In the genomic region with DNA sequence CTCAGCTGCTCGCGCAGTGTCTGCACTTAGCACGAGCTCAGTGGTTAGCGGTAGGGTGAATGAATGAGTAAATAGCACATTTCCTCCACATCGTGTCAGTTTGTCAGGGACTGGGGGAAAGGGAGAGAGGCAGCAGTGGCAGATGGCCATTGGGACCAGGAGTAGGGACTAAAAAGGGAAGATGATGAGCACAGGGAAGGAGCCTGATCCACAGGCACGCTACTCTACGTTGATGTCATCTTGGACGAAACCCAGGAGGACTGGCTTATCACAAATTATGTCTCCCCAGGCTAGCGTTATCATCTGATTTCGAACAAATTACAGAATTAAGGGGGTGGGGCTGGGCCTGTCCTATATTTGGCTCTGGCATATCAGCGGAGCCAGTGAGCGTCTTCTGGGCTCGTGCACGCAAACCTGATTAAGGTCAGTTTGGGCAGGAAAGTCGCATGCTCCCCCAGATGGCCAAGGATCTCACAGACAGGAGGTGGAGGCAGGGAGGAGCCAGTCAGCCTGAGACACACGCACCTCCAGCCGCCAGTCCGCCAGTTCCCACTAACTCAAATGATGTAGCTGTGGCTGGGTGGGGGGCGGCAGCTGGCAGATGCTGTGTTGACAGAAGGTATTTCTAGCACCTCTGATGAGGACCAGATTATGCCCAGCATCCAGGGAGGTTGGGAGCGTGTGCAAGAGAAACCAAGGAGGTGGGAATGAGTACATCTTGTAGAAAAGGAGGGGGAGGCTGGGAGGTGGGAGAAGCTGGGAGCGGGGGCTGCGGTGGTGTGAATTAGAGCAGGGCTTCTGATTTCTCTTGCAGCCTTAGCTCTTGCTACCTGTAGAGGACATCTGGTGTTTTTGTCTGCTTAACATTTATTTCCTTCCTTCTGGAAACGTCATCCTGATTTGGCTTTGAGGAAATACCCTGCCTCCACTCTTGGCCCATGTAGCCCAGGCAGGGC, we compare ENCODE assay signal across 2 cellular contexts.
TF ChIP-seq lines count a peak whose summit lies in the region.

No MANE protein-coding gene starts in this region.

TF ChIP-seq in liver, 16 proteins besides CTCF, POLR2A, EP300 and RAD21 (continued from another document):
- no peak for TF ChIP-seq ZBTB33 (IDR thresholded peaks at IDR 0.05)
- no peak for TF ChIP-seq EGR1 (IDR thresholded peaks at IDR 0.05; ENCODE audit: low read depth in 2 of 2)
- TF ChIP-seq, protein P1, sequence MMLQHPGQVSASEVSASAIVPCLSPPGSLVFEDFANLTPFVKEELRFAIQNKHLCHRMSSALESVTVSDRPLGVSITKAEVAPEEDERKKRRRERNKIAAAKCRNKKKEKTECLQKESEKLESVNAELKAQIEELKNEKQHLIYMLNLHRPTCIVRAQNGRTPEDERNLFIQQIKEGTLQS (IDR thresholded peaks at IDR 0.05): no peak
- TF ChIP-seq YY1 (IDR thresholded peaks at IDR 0.05): no peak
- no peak for TF ChIP-seq MAX (IDR thresholded peaks at IDR 0.05)
- TF ChIP-seq RXRA (IDR thresholded peaks at IDR 0.05): no peak
- TF ChIP-seq FOXA2 (IDR thresholded peaks at IDR 0.05): no peak
- no peak for TF ChIP-seq HNF4A (conservative IDR thresholded peaks at IDR 0.05)
- TF ChIP-seq REST (IDR thresholded peaks at IDR 0.05): no peak
- TF ChIP-seq JUND (IDR thresholded peaks at IDR 0.05): no peak
- TF ChIP-seq TAF1 (conservative IDR thresholded peaks at IDR 0.05): no peak

TF ChIP-seq in HepG2, 621 proteins besides CTCF, POLR2A, EP300 and RAD21 (continued from another document):
- TF ChIP-seq ZNF142 (CRISPR knock-in tag; IDR thresholded peaks at IDR 0.05): no peak
